Comparison of ENCODE assay signal across 32 cellular contexts in genomic region chr3:46520531-46520930, GRCh38. TPM values are rescaled to one million over a fixed set of nuclear protein-coding genes. Genes with fewer than 3 reads are reported as not detected.
DNase-seq lines count a peak whose midpoint lies in the region; ATAC-seq, FAIRE-seq and TF ChIP-seq lines count a peak whose summit lies in the region.
"Had no signal": no experiment of that assay in that cellular context is flagged by ENCODE, and none has a peak within 500 bp of the region (broad histone marks: within the 10 kb centered on the region; RNA-seq: fewer than 3 reads in every experiment).

No MANE protein-coding gene starts in this region.

- no peak for TF ChIP-seq POLR2A in IMR-90 (IDR thresholded peaks at IDR 0.05; ENCODE audit: low read depth, low read length)
- no peak for TF ChIP-seq POLR2A in GM12878 (IDR thresholded peaks at IDR 0.05; ENCODE audit: low read depth, low read length)

- H3K27me3 ChIP-seq in GM23338 (ENCODE audit: insufficient read depth) = no peaks in the 10 kb centered on the region
- no peaks in the 10 kb centered on the region for H3K27me3 ChIP-seq in IMR-90 (ENCODE audit: control insufficient read depth, insufficient read depth, low read length)
- no peaks in the 10 kb centered on the region for H3K27me3 ChIP-seq in GM12878 (replicated peaks in 1 of 2; ENCODE audit: control insufficient read depth in 2 of 2, insufficient read depth in 2 of 2, low read length in 1 of 2)
- no peaks in the 10 kb centered on the region for H3K27me3 ChIP-seq in keratinocyte (ENCODE audit: control insufficient read depth, extremely low read depth, insufficient read depth, low read length)
- no peaks in the 10 kb centered on the region for H3K27me3 ChIP-seq in PC-9 (ENCODE audit: insufficient read depth, low read depth)
- H3K27me3 ChIP-seq: BLaER1 had no signal

- ATAC-seq in GM23338 (peak; percentile 42; the same call in 2 of the 3 replicates), IMR-90 (ENCODE audit: low read depth) (no peak), GM12878 (no peak), HG03460 (IDR thresholded peaks at IDR 0.05; ENCODE audit: unreplicated experiment) (no peak), HG02870 (IDR thresholded peaks at IDR 0.05; ENCODE audit: unreplicated experiment) (no peak)
- ATAC-seq: HepG2, K562 had no signal

- H3K4me2 ChIP-seq in GM23338 (no peak overlapping the region), IMR-90 (ENCODE audit: low read depth, low read length) (no peak overlapping the region), GM12878 (ENCODE audit: control insufficient read depth, insufficient read depth) (no peak overlapping the region), keratinocyte (ENCODE audit: control insufficient read depth, extremely low read depth, insufficient read depth, low read depth, low read length) (peak overlapping the region; percentile 23), PC-9 (no peak overlapping the region)
- H3K4me2 ChIP-seq: BLaER1, SK-N-SH had no signal

- H3K56ac ChIP-seq in IMR-90 (ENCODE audit: extremely low read depth, insufficient read depth, low read length) = no peak overlapping the region

- CTCF ChIA-PET in IMR-90 (lab: Yijun Ruan, JAX) (no interaction called here), GM12878 (lab: Yijun Ruan, JAX) (interaction anchor here (2.0 to 2.5 kb wide), 2 partner anchors 32 to 38 kb away, joined by 6 to 8 read pairs; no protein-coding TSS in a partner anchor), PC-9 (lab: Charles Lee) (interaction anchor here (0.7 kb wide), 1 partner anchor 9 kb away, joined by 3 read pairs; no protein-coding TSS in a partner anchor)

- H2BK5ac ChIP-seq in IMR-90 (ENCODE audit: low read depth, low read length, poor library complexity, severe bottlenecking) = no peak overlapping the region

- H3K9me1 ChIP-seq in IMR-90 (ENCODE audit: insufficient read depth, low read length) (peaks cover 12% of the 10 kb centered on the region), keratinocyte (ENCODE audit: control insufficient read depth, extremely low read depth, insufficient read depth, low read length) (no peaks in the 10 kb centered on the region)

- H3K27ac ChIP-seq in GM23338 (ENCODE audit: low read depth) (no peak overlapping the region), IMR-90 (ENCODE audit: insufficient read depth, low read length) (no peak overlapping the region), GM12878 (ENCODE audit: control insufficient read depth, insufficient read depth) (no peak overlapping the region), keratinocyte (ENCODE audit: control insufficient read depth, insufficient read depth, low read length) (no peak overlapping the region), PC-9 (no peak overlapping the region)
- H3K27ac ChIP-seq: BLaER1, HL-60 had no signal

- H3K4ac ChIP-seq in IMR-90 (ENCODE audit: low read depth, low read length) = no peak overlapping the region

- in situ Hi-C loops in IMR-90 (cut with MboI; ENCODE audit: low sequenced_read_pairs) (no loop called here), GM12878 (cut with MboI) (no loop called here)

- DNase-seq in GM23338 (ENCODE audit: low spot score) = no peak
- DNase-seq in IMR-90 = no peak
- DNase-seq in GM12878 (ENCODE audit: low read depth, low spot score) = no peak
- DNase-seq in keratinocyte (ENCODE audit: low read depth, low spot score) = peak; percentile 69
- DNase-seq in SHP77 (lab: John Stamatoyannopoulos, UW) = no peak
- DNase-seq in PC-9 = no peak
- DNase-seq: CD4-positive, CD25-positive, alpha-beta regulatory T cell; GOT3; Kasumi-1; NCI-H1048; NCI-H1436; NCI-H187; NCI-H2171 treated with DMSO at 0.1 percent for 48 hours; NCI-H524 treated with DMSO at 0.1 percent for 48 hours; NCI-H774; RPMI8226; SIG-M5; SK-N-SH; SW 1271 had no signal

- RAD21 ChIA-PET in GM12878 (lab: Charles Lee; ENCODE audit: unreplicated experiment) = no interaction called here

- TF ChIP-seq CTCF in GM23338 (conservative IDR thresholded peaks at IDR 0.05; ENCODE audit: low read depth in 2 of 2) (no peak), IMR-90 (conservative IDR thresholded peaks at IDR 0.05; ENCODE audit: low read depth, low read length) (no peak), GM12878 (IDR thresholded peaks at IDR 0.05 in 2 of 3, conservative IDR thresholded peaks at IDR 0.05 in 1 of 3; ENCODE audit: control insufficient read depth in 2 of 3, extremely low read depth in 1 of 3, insufficient read depth in 1 of 3, low read depth in 3 of 3, low read length in 3 of 3) (no peak), keratinocyte (optimal IDR thresholded peaks at IDR 0.05 in 1 of 3, IDR thresholded peaks at IDR 0.05 in 1 of 3, conservative IDR thresholded peaks at IDR 0.05 in 1 of 3; ENCODE audit: extremely low read depth in 1 of 3, insufficient read depth in 2 of 3, low read length in 3 of 3) (no peak), PC-9 (conservative IDR thresholded peaks at IDR 0.05) (no peak)

- dilution Hi-C loops in IMR-90 (cut with HindIII; ENCODE audit: low sequenced_read_pairs, unreplicated experiment) (no loop called here), keratinocyte (cut with MboI; ENCODE audit: extremely low pct_ligation_motif_present, low sequenced_read_pairs) (no loop called here)

- no peak for TF ChIP-seq RAD21 in IMR-90 (IDR thresholded peaks at IDR 0.05; ENCODE audit: low read length)
- TF ChIP-seq RAD21 in GM12878 (IDR thresholded peaks at IDR 0.05; ENCODE audit: insufficient read depth, low read depth, low read length) = no peak

- H3K9me2 ChIP-seq in GM23338 (ENCODE audit: insufficient read depth) = no peaks in the 10 kb centered on the region
- no peaks in the 10 kb centered on the region for H3K9me2 ChIP-seq in PC-9 (ENCODE audit: insufficient read depth)
- H3K9me2 ChIP-seq: SK-N-SH had no signal

- peaks cover 3% of the 10 kb centered on the region for H3K27me3 Mint-ChIP-seq in GM23338 (ENCODE audit: insufficient read depth, low read depth, poor library complexity)

- peaks cover 7% of the 10 kb centered on the region for H3K4me1 Mint-ChIP-seq in GM23338
- H3K4me1 Mint-ChIP-seq: CD4-positive, CD25-positive, alpha-beta regulatory T cell had no signal

- H2BK20ac ChIP-seq in IMR-90 (ENCODE audit: low read depth, low read length) = 0 out of 2 replicates have a peak overlapping the region, but pooled peaks have one; percentile 9

- H3K36me3 ChIP-seq in GM23338 (ENCODE audit: insufficient read depth) (no peaks in the 10 kb centered on the region), IMR-90 (ENCODE audit: control insufficient read depth, insufficient read depth, low read length) (peaks cover 3% of the 10 kb centered on the region; the same call in 1 of the 2 replicates), GM12878 (ENCODE audit: control insufficient read depth in 2 of 2, insufficient read depth in 2 of 2, low read length in 1 of 2) (no peaks in the 10 kb centered on the region), keratinocyte (ENCODE audit: control insufficient read depth in 2 of 2, extremely low read depth in 1 of 2, insufficient read depth in 2 of 2, low read length in 2 of 2) (no peaks in the 10 kb centered on the region), PC-9 (ENCODE audit: low read depth) (no peaks in the 10 kb centered on the region)
- H3K36me3 ChIP-seq: BLaER1, HAP-1 had no signal

- no peaks in the 10 kb centered on the region for H3K4me1 ChIP-seq in GM23338 (ENCODE audit: insufficient read depth)
- peaks cover 7% of the 10 kb centered on the region for H3K4me1 ChIP-seq in IMR-90 (ENCODE audit: control insufficient read depth, insufficient read depth, low read length)
- no peaks in the 10 kb centered on the region for H3K4me1 ChIP-seq in GM12878 (ENCODE audit: control insufficient read depth, insufficient read depth, low read length)
- H3K4me1 ChIP-seq in keratinocyte (ENCODE audit: control insufficient read depth, extremely low read depth, insufficient read depth, low read length) = peaks cover 29% of the 10 kb centered on the region
- H3K4me1 ChIP-seq in PC-9 (replicated peaks; ENCODE audit: insufficient read depth) = peaks cover 26% of the 10 kb centered on the region
- H3K4me1 ChIP-seq: HAP-1 had no signal

- H2AFZ ChIP-seq in GM23338 (no peak overlapping the region), IMR-90 (replicated peaks; ENCODE audit: low read length, poor library complexity) (no peak overlapping the region), GM12878 (ENCODE audit: control insufficient read depth, low read depth, low read length) (no peak overlapping the region), keratinocyte (ENCODE audit: control insufficient read depth, low read length) (no peak overlapping the region), PC-9 (no peak overlapping the region)

- H3K14ac ChIP-seq in IMR-90 (replicated peaks; ENCODE audit: low read depth, low read length) = no peak overlapping the region

- no TSS peak for BruUV-seq in IMR-90 (replicated peaks; lab: Mats Ljungman, UMichigan)
- no TSS peak for BruUV-seq in GM12878 (replicated peaks; lab: Mats Ljungman, UMichigan)
- no TSS peak for BruUV-seq in PC-9 (replicated peaks; lab: Mats Ljungman, UMichigan)

- H2BK120ac ChIP-seq in IMR-90 (ENCODE audit: low read depth, low read length) = no peak overlapping the region

- no peak overlapping the region for H4K5ac ChIP-seq in IMR-90 (ENCODE audit: low read depth, low read length)

- H3K4me3 ChIP-seq in GM23338 = no peak overlapping the region
- no peak overlapping the region for H3K4me3 ChIP-seq in IMR-90 (ENCODE audit: insufficient read depth, low read depth, low read length)
- no peak overlapping the region for H3K4me3 ChIP-seq in GM12878
- peak overlapping the region in 2 of 3 experiments; percentile 1 to 2 for H3K4me3 ChIP-seq in keratinocyte (ENCODE audit: control insufficient read depth in 2 of 3, extremely low read depth in 1 of 3, insufficient read depth in 2 of 3, low read depth in 1 of 3, low read length in 3 of 3)
- no peak overlapping the region for H3K4me3 ChIP-seq in PC-9
- H3K4me3 ChIP-seq: BLaER1, HAP-1, K562 had no signal

- peak overlapping the region in 1 of 2 experiments; percentile 10; a peak in 2 of 4 replicates for H4K8ac ChIP-seq in IMR-90 (ENCODE audit: low read depth in 2 of 2, low read length in 2 of 2)

- H3K79me1 ChIP-seq in IMR-90 (ENCODE audit: low read depth in 1 of 2, low read length in 2 of 2) = no peaks in the 10 kb centered on the region

- no peak overlapping the region for H2BK15ac ChIP-seq in IMR-90 (ENCODE audit: low read depth, low read length)

- POLR2A ChIA-PET in IMR-90 (lab: Charles Lee; ENCODE audit: unreplicated experiment) (no interaction called here), GM12878 (lab: Charles Lee) (no interaction called here), PC-9 (lab: Charles Lee; ENCODE audit: unreplicated experiment) (no interaction called here)

- WGBS in IMR-90 (ENCODE audit: extremely low coverage in 2 of 2, insufficient read length in 1 of 2), 2 experiments = 70% methylated on average over 2 of the region's 3 CpGs; no CpG with 5 or more reads in 1 of the 2 experiments
- 97% methylated on average over 3 of the region's 3 CpGs for WGBS in GM12878 (ENCODE audit: insufficient coverage, insufficient replicate concordance, low lambda C conversion rate, missing lambda C conversion rate)

- no peak overlapping the region for H3K4me3 Mint-ChIP-seq in GM23338
- H3K4me3 Mint-ChIP-seq: CD4-positive, CD25-positive, alpha-beta regulatory T cell; T-helper 1 cell treated with Interleukin-12 subunit alpha and Interleukin-12 subunit beta and Interleukin-4 antibody, amounts not matched to agents 30 μg/mL and 1 μg/mL, for 36 hours had no signal

- no peak overlapping the region for H2AK5ac ChIP-seq in IMR-90 (ENCODE audit: low read depth, low read length)

- peak; percentile 27 for FAIRE-seq in GM12878 (lab: Jason Lieb, UNC)
- FAIRE-seq in keratinocyte (lab: Jason Lieb, UNC) = peak; percentile 92
- FAIRE-seq: D721Med, HepG2, K562 had no signal

- intact Hi-C loops in IMR-90 (cut with micrococcal nuclease) = no loop called here
- intact Hi-C loops in GM12878 (cut with micrococcal nuclease; ENCODE audit: unreplicated experiment) = no loop called here
- intact Hi-C loops in PC-9 (cut with micrococcal nuclease; ENCODE audit: unreplicated experiment) = no loop called here

- H4K20me1 ChIP-seq in GM23338 (replicated peaks; ENCODE audit: insufficient read depth) = no peaks in the 10 kb centered on the region
- no peaks in the 10 kb centered on the region for H4K20me1 ChIP-seq in IMR-90 (ENCODE audit: insufficient read depth, low read length)
- H4K20me1 ChIP-seq in GM12878 (ENCODE audit: control insufficient read depth, insufficient read depth) = no peaks in the 10 kb centered on the region
- H4K20me1 ChIP-seq in keratinocyte (ENCODE audit: control insufficient read depth, extremely low read depth, insufficient read depth, low read length) = no peaks in the 10 kb centered on the region
- H4K20me1 ChIP-seq in PC-9 (ENCODE audit: insufficient read depth) = no peaks in the 10 kb centered on the region
- H4K20me1 ChIP-seq: BLaER1 had no signal

- H3F3A ChIP-seq in GM23338 (replicated peaks; ENCODE audit: low read depth) (no peaks in the 10 kb centered on the region; the same call in 1 of the 2 replicates), PC-9 (ENCODE audit: insufficient read depth, low read depth) (peaks cover 22% of the 10 kb centered on the region)

- no peak overlapping the region for H3K9ac ChIP-seq in IMR-90 (ENCODE audit: low read depth, low read length)
- H3K9ac ChIP-seq in GM12878 (ENCODE audit: control insufficient read depth, insufficient read depth, low read length) = no peak overlapping the region
- no peak overlapping the region for H3K9ac ChIP-seq in keratinocyte (ENCODE audit: control insufficient read depth, extremely low read depth, insufficient read depth, low read length)
- H3K9ac ChIP-seq: BLaER1, SK-N-SH had no signal

- TF ChIP-seq EP300 in GM12878 (IDR thresholded peaks at IDR 0.05; ENCODE audit: borderline replicate concordance in 1 of 2, control insufficient read depth in 1 of 2, low read depth in 2 of 2, low read length in 2 of 2) = no peak

- H3K9me3 ChIP-seq in IMR-90 (ENCODE audit: control insufficient read depth, insufficient read depth, low read length) = no peaks in the 10 kb centered on the region
- H3K9me3 ChIP-seq in GM12878 (replicated peaks; ENCODE audit: control insufficient read depth, insufficient read depth, low read length) = no peaks in the 10 kb centered on the region
- no peaks in the 10 kb centered on the region for H3K9me3 ChIP-seq in keratinocyte (ENCODE audit: control insufficient read depth, low read depth, low read length)
- H3K9me3 ChIP-seq in PC-9 (ENCODE audit: insufficient read depth, low read depth) = no peaks in the 10 kb centered on the region
- H3K9me3 ChIP-seq: BLaER1, HAP-1, SK-N-SH had no signal

- H3K9me3 Mint-ChIP-seq in GM23338 = no peaks in the 10 kb centered on the region; the same call in 2 of the 3 replicates
- H3K9me3 Mint-ChIP-seq: CD4-positive, CD25-positive, alpha-beta regulatory T cell; T-helper 1 cell treated with Interleukin-12 subunit alpha and Interleukin-12 subunit beta and Interleukin-4 antibody, amounts not matched to agents 30 μg/mL and 1 μg/mL, for 36 hours had no signal

- peaks cover 3% of the 10 kb centered on the region; the same call in 1 of the 3 replicates for H3K36me3 Mint-ChIP-seq in GM23338 (ENCODE audit: low read depth)
- H3K36me3 Mint-ChIP-seq: CD4-positive, CD25-positive, alpha-beta regulatory T cell had no signal

- H4K91ac ChIP-seq in IMR-90 (ENCODE audit: insufficient read depth, low read depth, low read length) = peak overlapping the region; percentile 41; the same call in 1 of the 2 replicates

- H2AK9ac ChIP-seq in IMR-90 (replicated peaks; ENCODE audit: low read depth, low read length, poor library complexity) = no peak overlapping the region

- H3K18ac ChIP-seq in IMR-90 (ENCODE audit: low read depth, low read length) = no peak overlapping the region

- no peak overlapping the region; the same call in 1 of the 2 replicates for H3K27ac Mint-ChIP-seq in GM23338
- H3K27ac Mint-ChIP-seq: CD4-positive, CD25-positive, alpha-beta regulatory T cell; T-helper 1 cell treated with Interleukin-12 subunit alpha and Interleukin-12 subunit beta and Interleukin-4 antibody, amounts not matched to agents 30 μg/mL and 1 μg/mL, for 36 hours had no signal

- H3K79me2 ChIP-seq in GM23338 (replicated peaks; ENCODE audit: insufficient read depth) (no peaks in the 10 kb centered on the region), GM12878 (ENCODE audit: control insufficient read depth, insufficient read depth, low read length) (no peaks in the 10 kb centered on the region), keratinocyte (ENCODE audit: control insufficient read depth, insufficient read depth, low read length) (no peaks in the 10 kb centered on the region), PC-9 (ENCODE audit: low read depth) (no peaks in the 10 kb centered on the region)

- SMC1A ChIA-PET in GM12878 (lab: Charles Lee; ENCODE audit: uncharacterized antibody, unreplicated experiment) = no interaction called here

- H3K23ac ChIP-seq in IMR-90 (ENCODE audit: low read depth, low read length) = no peak overlapping the region

RNA-seq across cellular contexts. Expression of gene RTP3, which starts 22.8 kb away (rescaled TPM):
- 0.97 TPM in 1 of 2 replicates, not detected in the other for total RNA-seq in GM23338 (2014; rRNA removed; shearing (Covaris generic))
- polyA plus RNA-seq in GM23338 (2016; fragmentation: Nextera tagmentation; extraction: Ambion mirVana) (0.16 TPM in 1 of 2 replicates, not detected in the other), IMR-90 (2012; rRNA removed) (0.10 and 0.26 TPM in 2 replicates), GM12878 (2011; rRNA removed) (not detected in 2 replicates), GM12878 (2014; fragmentation: Illumina TruSeq; extraction: Trizol) (not detected in 2 replicates), GM12878 (2014; fragmentation: Nextera tagmentation; extraction: Ambion mirVana) (under 1 TPM in 1 of 2 experiments, not detected in 1; 0.06 TPM), GM12878 (2014; rRNA removed) (not detected in 2 replicates), GM12878 (2016; fragmentation: Nextera tagmentation; extraction: Ambion mirVana) (not detected), keratinocyte (not detected in 3 replicates)
- total RNA-seq in IMR-90 (2012; rRNA removed) (0.18 TPM in 1 of 2 replicates, not detected in the other), GM12878 (2014; rRNA removed) (not detected in 2 replicates), GM12878 (2014; rRNA removed; fragmentation: Illumina TruSeq; extraction: Trizol) (not detected in 2 replicates), GM12878 (2021) (not detected in 2 replicates), PC-9 (2021) (not detected in 2 replicates)
- 0.05 TPM in 1 of 2 replicates, not detected in the other for polyA plus RNA-seq in IMR-90 (2012; cell fraction: cytosol; rRNA removed)
- polyA plus RNA-seq in IMR-90 (2012; cell fraction: nucleus; rRNA removed; ENCODE audit: low replicate concordance) = 0.08 TPM in 1 of 2 replicates, not detected in the other
- not detected in 2 replicates for total RNA-seq in GM12878 (2013; cell fraction: nucleolus; rRNA removed)
- not detected for polyA plus RNA-seq in GM12878 (2011; ENCODE audit: low read depth)
- polyA plus RNA-seq in GM12878 (2011; cell fraction: cytosol; rRNA removed) = not detected in 2 replicates
- polyA plus RNA-seq in GM12878 (2011; cell fraction: nucleus; rRNA removed) = not detected in 2 replicates
- not detected in 2 replicates for polyA plus RNA-seq in GM12878 (2012)
- not detected in 2 replicates for polyA minus RNA-seq in GM12878 (2011; rRNA and poly(A)+ RNA removed)
- not detected in 2 replicates for polyA minus RNA-seq in GM12878 (2011; cell fraction: cytosol; rRNA and poly(A)+ RNA removed)
- not detected in 2 replicates for polyA minus RNA-seq in GM12878 (2011; cell fraction: nucleus; rRNA and poly(A)+ RNA removed)
- polyA plus RNA-seq in keratinocyte (2011; ENCODE audit: low read depth) = not detected
- not detected in 2 replicates for polyA plus RNA-seq in keratinocyte (2011; cell fraction: cytosol; rRNA removed)
- polyA plus RNA-seq in keratinocyte (2011; cell fraction: nucleus; rRNA removed) = not detected in 2 replicates
- not detected in 2 replicates for polyA plus RNA-seq in keratinocyte (2012; ENCODE audit: low replicate concordance)
- polyA minus RNA-seq in keratinocyte = not detected in 3 replicates
- polyA minus RNA-seq in keratinocyte (2011; cell fraction: cytosol; rRNA and poly(A)+ RNA removed) = not detected
- not detected in 2 replicates for polyA minus RNA-seq in keratinocyte (2011; cell fraction: nucleus; rRNA and poly(A)+ RNA removed)
- total RNA-seq: CD4-positive, CD25-positive, alpha-beta regulatory T cell; Daoy; G401; HT-29; K562 had no signal
- polyA plus RNA-seq: CD4-positive, CD25-positive, alpha-beta regulatory T cell; HepG2; K562; SK-N-SH had no signal

RNA-seq across cellular contexts. Expression of gene LRRC2, which starts 45.6 kb away (rescaled TPM):
- total RNA-seq in GM23338 (2014; rRNA removed; shearing (Covaris generic)) = 5.5 and 7.1 TPM in 2 replicates
- polyA plus RNA-seq in GM23338 (2016; fragmentation: Nextera tagmentation; extraction: Ambion mirVana) (4.0 and 6.5 TPM in 2 replicates), IMR-90 (2012; rRNA removed) (2.5 and 2.9 TPM in 2 replicates), GM12878 (2011; rRNA removed) (not detected in 2 replicates), GM12878 (2014; fragmentation: Illumina TruSeq; extraction: Trizol) (not detected in 2 replicates), GM12878 (2014; fragmentation: Nextera tagmentation; extraction: Ambion mirVana) (not detected), GM12878 (2014; rRNA removed) (not detected in 2 replicates), GM12878 (2016; fragmentation: Nextera tagmentation; extraction: Ambion mirVana) (not detected), keratinocyte (0.17 to 0.58 TPM (median 0.51 TPM) in 3 replicates)
- total RNA-seq in IMR-90 (2012; rRNA removed) (4.1 and 4.7 TPM in 2 replicates), GM12878 (2014; rRNA removed) (not detected in 2 replicates), GM12878 (2014; rRNA removed; fragmentation: Illumina TruSeq; extraction: Trizol) (not detected in 2 replicates), GM12878 (2021) (not detected in 2 replicates), PC-9 (2021) (0.08 and 0.22 TPM in 2 replicates)
- polyA plus RNA-seq in IMR-90 (2012; cell fraction: cytosol; rRNA removed) = 0.96 and 1.2 TPM in 2 replicates
- polyA plus RNA-seq in IMR-90 (2012; cell fraction: nucleus; rRNA removed; ENCODE audit: low replicate concordance) = 0.75 and 3.6 TPM in 2 replicates
- total RNA-seq in GM12878 (2013; cell fraction: nucleolus; rRNA removed) = not detected in 2 replicates
- polyA plus RNA-seq in GM12878 (2011; ENCODE audit: low read depth) = not detected
- not detected in 2 replicates for polyA plus RNA-seq in GM12878 (2011; cell fraction: cytosol; rRNA removed)
- polyA plus RNA-seq in GM12878 (2011; cell fraction: nucleus; rRNA removed) = not detected in 2 replicates
- not detected in 2 replicates for polyA plus RNA-seq in GM12878 (2012)
- not detected in 2 replicates for polyA minus RNA-seq in GM12878 (2011; rRNA and poly(A)+ RNA removed)
- not detected in 2 replicates for polyA minus RNA-seq in GM12878 (2011; cell fraction: cytosol; rRNA and poly(A)+ RNA removed)
- polyA minus RNA-seq in GM12878 (2011; cell fraction: nucleus; rRNA and poly(A)+ RNA removed) = not detected in 2 replicates
- polyA plus RNA-seq in keratinocyte (2011; ENCODE audit: low read depth) = 0.16 TPM
- polyA plus RNA-seq in keratinocyte (2011; cell fraction: cytosol; rRNA removed) = 0.29 and 0.41 TPM in 2 replicates
- polyA plus RNA-seq in keratinocyte (2011; cell fraction: nucleus; rRNA removed) = 0.28 and 0.29 TPM in 2 replicates
- polyA plus RNA-seq in keratinocyte (2012; ENCODE audit: low replicate concordance) = 0.08 and 0.37 TPM in 2 replicates
- polyA minus RNA-seq in keratinocyte = 0.07 to 0.13 TPM in 2 of 3 replicates, not detected in the other
- polyA minus RNA-seq in keratinocyte (2011; cell fraction: cytosol; rRNA and poly(A)+ RNA removed) = not detected
- 0.23 TPM in 1 of 2 replicates, not detected in the other for polyA minus RNA-seq in keratinocyte (2011; cell fraction: nucleus; rRNA and poly(A)+ RNA removed)
- total RNA-seq: G401, K562 had no signal

RNA-seq across cellular contexts. Expression of gene LTF, which starts 55.8 kb away (rescaled TPM):
- 1.3 and 3.5 TPM in 2 replicates for total RNA-seq in GM23338 (2014; rRNA removed; shearing (Covaris generic))
- polyA plus RNA-seq in GM23338 (2016; fragmentation: Nextera tagmentation; extraction: Ambion mirVana) = 0.73 and 0.89 TPM in 2 replicates
- not detected in 2 replicates for total RNA-seq in IMR-90 (2012; rRNA removed)
- 0.04 TPM in 1 of 2 replicates, not detected in the other for polyA plus RNA-seq in IMR-90 (2012; rRNA removed)
- not detected in 2 replicates for polyA plus RNA-seq in IMR-90 (2012; cell fraction: cytosol; rRNA removed)
- polyA plus RNA-seq in IMR-90 (2012; cell fraction: nucleus; rRNA removed; ENCODE audit: low replicate concordance) = 0.14 TPM in 1 of 2 replicates, not detected in the other
- not detected in 2 replicates for total RNA-seq in GM12878 (2013; cell fraction: nucleolus; rRNA removed)
- 0.44 TPM in 1 of 2 replicates, not detected in the other for total RNA-seq in GM12878 (2014; rRNA removed)
- total RNA-seq in GM12878 (2014; rRNA removed; fragmentation: Illumina TruSeq; extraction: Trizol) = not detected in 2 replicates
- 0.31 TPM in 1 of 2 replicates, not detected in the other for total RNA-seq in GM12878 (2021)
- not detected for polyA plus RNA-seq in GM12878 (2011; ENCODE audit: low read depth)
- polyA plus RNA-seq in GM12878 (2011; rRNA removed) = not detected in 2 replicates
- polyA plus RNA-seq in GM12878 (2011; cell fraction: cytosol; rRNA removed) = not detected in 2 replicates
- polyA plus RNA-seq in GM12878 (2011; cell fraction: nucleus; rRNA removed) = not detected in 2 replicates
- polyA plus RNA-seq in GM12878 (2012) = 0.06 TPM in 1 of 2 replicates, not detected in the other
- polyA plus RNA-seq in GM12878 (2014; fragmentation: Illumina TruSeq; extraction: Trizol) = 0.03 TPM in 1 of 2 replicates, not detected in the other
- polyA plus RNA-seq in GM12878 (2014; fragmentation: Nextera tagmentation; extraction: Ambion mirVana) = not detected
- not detected in 2 replicates for polyA plus RNA-seq in GM12878 (2014; rRNA removed)
- polyA plus RNA-seq in GM12878 (2016; fragmentation: Nextera tagmentation; extraction: Ambion mirVana) = not detected
- not detected in 2 replicates for polyA minus RNA-seq in GM12878 (2011; rRNA and poly(A)+ RNA removed)
- polyA minus RNA-seq in GM12878 (2011; cell fraction: cytosol; rRNA and poly(A)+ RNA removed) = not detected in 2 replicates
- not detected in 2 replicates for polyA minus RNA-seq in GM12878 (2011; cell fraction: nucleus; rRNA and poly(A)+ RNA removed)
- polyA plus RNA-seq in keratinocyte = 0.03 TPM in 1 of 3 replicates, not detected in the others
- not detected for polyA plus RNA-seq in keratinocyte (2011; ENCODE audit: low read depth)
- polyA plus RNA-seq in keratinocyte (2011; cell fraction: cytosol; rRNA removed) = not detected in 2 replicates
- polyA plus RNA-seq in keratinocyte (2011; cell fraction: nucleus; rRNA removed) = 0.04 and 0.05 TPM in 2 replicates
- polyA plus RNA-seq in keratinocyte (2012; ENCODE audit: low replicate concordance) = not detected in 2 replicates
- polyA minus RNA-seq in keratinocyte = not detected in 3 replicates
- polyA minus RNA-seq in keratinocyte (2011; cell fraction: cytosol; rRNA and poly(A)+ RNA removed) = not detected
- not detected in 2 replicates for polyA minus RNA-seq in keratinocyte (2011; cell fraction: nucleus; rRNA and poly(A)+ RNA removed)
- not detected in 2 replicates for total RNA-seq in PC-9 (2021)
- total RNA-seq: CD4-positive, CD25-positive, alpha-beta regulatory T cell; Daoy; G401; HepG2 had no signal
- polyA plus RNA-seq: AG04450; CD4-positive, CD25-positive, alpha-beta regulatory T cell; HepG2; K562; SK-N-SH had no signal

Comparison
In these comparisons a context has a peak if more than half of its experiments do, and no peak if none do; other contexts are left out.
1. H3K4me3 ChIP-seq: peak in keratinocyte (2 of 3); none in GM23338 (single experiment), IMR-90 (single experiment), GM12878 (single experiment) and PC-9 (single experiment).